In the genomic region with DNA sequence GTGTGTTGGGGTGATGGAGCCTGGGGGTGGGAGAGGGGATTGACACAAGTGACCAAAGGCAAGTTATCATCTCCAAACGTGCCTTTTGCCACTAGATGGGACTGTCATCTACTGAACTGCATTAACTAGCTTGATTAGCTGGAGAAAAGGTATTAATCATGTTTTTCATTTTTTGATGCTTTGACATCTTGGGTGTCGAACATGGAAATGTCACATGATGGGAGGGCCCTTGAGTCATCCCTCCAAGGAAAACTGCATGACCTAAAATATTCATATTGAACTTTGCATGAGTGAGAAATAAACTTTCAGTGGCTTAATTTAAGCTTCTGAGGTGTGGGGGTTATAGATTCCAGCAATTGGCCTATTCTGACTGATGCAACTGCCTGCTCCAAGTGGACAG, we compare ENCODE assay signal across 21 cellular contexts.
DNase-seq lines count a peak whose midpoint lies in the region; ATAC-seq and TF ChIP-seq lines count a peak whose summit lies in the region.
"Had no signal": no experiment of that assay in that cellular context is flagged by ENCODE, and none has a peak within 500 bp of the region (broad histone marks: within the 10 kb centered on the region; RNA-seq: fewer than 3 reads in every experiment).

No MANE protein-coding gene starts in this region.

- peaks cover 24% of the 10 kb centered on the region for H3K4me1 ChIP-seq in Panc1 (ENCODE audit: control insufficient read depth, insufficient read depth, low read length)

- in situ Hi-C loops in Panc1 (cut with HindIII; ENCODE audit: low pct_unique_long_range_greater_than_20kb, low sequenced_read_pairs): no loop called here

- POLR2A ChIA-PET in Panc1 (lab: Charles Lee): no interaction called here

- intact Hi-C loops in Panc1 (cut with micrococcal nuclease; ENCODE audit: unreplicated experiment): loop anchor here (10.0 kb wide), 1 partner anchor 236 kb away; no protein-coding TSS in a partner anchor

- no peak for ATAC-seq in Panc1
- ATAC-seq: gastrocnemius medialis, left cardiac atrium had no signal

- no peaks in the 10 kb centered on the region for H3K36me3 ChIP-seq in Panc1 (ENCODE audit: control insufficient read depth, insufficient read depth, low read length)
- H3K36me3 ChIP-seq: gastrocnemius medialis, Peyer's patch, stomach, upper lobe of left lung had no signal

- no peaks in the 10 kb centered on the region for H3K27me3 ChIP-seq in Panc1 (ENCODE audit: control insufficient read depth, insufficient read depth, low read length)
- H3K27me3 ChIP-seq: gastrocnemius medialis, Peyer's patch, stomach, upper lobe of left lung had no signal

- TF ChIP-seq CTCF in Panc1 (IDR thresholded peaks at IDR 0.05) (peak; percentile 26; the same call in 1 of the 2 replicates), glutamatergic neuron (IDR thresholded peaks at IDR 0.05; ENCODE audit: partially characterized antibody, unreplicated experiment) (no peak)

- BruUV-seq in Panc1 (replicated peaks; lab: Mats Ljungman, UMichigan): no TSS peak

- H3K4me3 ChIP-seq in Panc1 (ENCODE audit: low read depth in 2 of 2, low read length in 2 of 2): no peak overlapping the region
- H3K4me3 ChIP-seq: gastrocnemius medialis, Peyer's patch, stomach, upper lobe of left lung had no signal

- CTCF ChIA-PET in Panc1 (lab: Charles Lee): no interaction called here

- no peaks in the 10 kb centered on the region for H3K36me3 Mint-ChIP-seq in glutamatergic neuron (ENCODE audit: unreplicated experiment)
- H3K36me3 Mint-ChIP-seq: activated naive CD4-positive, alpha-beta T cell treated with anti-CD3 and anti-CD28 coated beads, Interleukin-2, amount 50 U/mL, for 24 hours had no signal

- peak overlapping the region; percentile 38 for H3K27ac Mint-ChIP-seq in glutamatergic neuron (ENCODE audit: unreplicated experiment)
- H3K27ac Mint-ChIP-seq: activated naive CD4-positive, alpha-beta T cell treated with anti-CD3 and anti-CD28 coated beads, Interleukin-2, amount 50 U/mL, for 24 hours had no signal

- peaks cover 32% of the 10 kb centered on the region for H3K4me1 Mint-ChIP-seq in glutamatergic neuron (ENCODE audit: low read depth, unreplicated experiment)

- no peaks in the 10 kb centered on the region for H3K9me3 ChIP-seq in Panc1 (ENCODE audit: control insufficient read depth, insufficient read depth, low read depth, low read length)
- H3K9me3 ChIP-seq: gastrocnemius medialis, Peyer's patch, stomach, upper lobe of left lung had no signal

- peak; percentile 17 for DNase-seq in stimulated activated CD4-positive, alpha-beta T cell treated with anti-CD3 and anti-CD28 coated beads, Interleukin-1b, Interleukin-23, amount 100 ng/mL, for 48 hours
- no peak for DNase-seq in stimulated activated CD4-positive, alpha-beta T cell treated with anti-CD3 and anti-CD28 coated beads, Interleukin-2, amount 100 ng/mL, for 48 hours
- DNase-seq in Panc1 (ENCODE audit: low read depth, low spot score) (no peak), glutamatergic neuron (no peak), Kasumi-1 (lab: John Stamatoyannopoulos, UW) (no peak), DMS153 treated with DMSO at 0.1 percent for 48 hours (lab: John Stamatoyannopoulos, UW; ENCODE audit: unreplicated experiment) (no peak), COLO829 (ENCODE audit: low spot score) (no peak)
- DNase-seq: activated CD4-positive, alpha-beta T cell treated with anti-CD3 and anti-CD28 coated beads, Interleukin-2, amount 50 U/mL, for 1 hour; activated T-cell treated with anti-CD3 and anti-CD28 coated beads, Interleukin-2, amount 50 U/mL, for 1 hour; COR-L47; gastrocnemius medialis; H7; left cardiac atrium; NCI-H1436; NCI-H2171 treated with DMSO at 0.1 percent for 48 hours; NCI-H748 treated with DMSO at 0.1 percent for 48 hours; Peyer's patch; stomach; upper lobe of left lung had no signal

- peaks cover 7% of the 10 kb centered on the region for H3K27me3 Mint-ChIP-seq in glutamatergic neuron (ENCODE audit: unreplicated experiment)
- H3K27me3 Mint-ChIP-seq: activated naive CD4-positive, alpha-beta T cell treated with anti-CD3 and anti-CD28 coated beads, Interleukin-2, amount 50 U/mL, for 24 hours had no signal

- H3K9me3 Mint-ChIP-seq in glutamatergic neuron (ENCODE audit: unreplicated experiment): peaks cover 9% of the 10 kb centered on the region
- H3K9me3 Mint-ChIP-seq: activated naive CD4-positive, alpha-beta T cell treated with anti-CD3 and anti-CD28 coated beads, Interleukin-2, amount 50 U/mL, for 24 hours had no signal

- no peak overlapping the region for H3K4me3 Mint-ChIP-seq in glutamatergic neuron (ENCODE audit: unreplicated experiment)
- H3K4me3 Mint-ChIP-seq: activated naive CD4-positive, alpha-beta T cell treated with anti-CD3 and anti-CD28 coated beads, Interleukin-2, amount 50 U/mL, for 24 hours had no signal

- H3K27ac ChIP-seq in Panc1 (ENCODE audit: low read length): peak overlapping the region; percentile 68; the same call in 1 of the 2 replicates
- H3K27ac ChIP-seq: gastrocnemius medialis, KMS-11, Peyer's patch, stomach, upper lobe of left lung had no signal
